ENCODE assay signal across 33 cellular contexts in genomic region chr13:95723428-95723827, GRCh38. TPM values are rescaled to one million over a fixed set of nuclear protein-coding genes. Genes with fewer than 3 reads are reported as not detected.
DNase-seq lines count a peak whose midpoint lies in the region; ATAC-seq and TF ChIP-seq lines count a peak whose summit lies in the region.
"Had no signal": no experiment of that assay in that cellular context is flagged by ENCODE, and none has a peak within 500 bp of the region (broad histone marks: within the 10 kb centered on the region; RNA-seq: fewer than 3 reads in every experiment).

No MANE protein-coding gene starts in this region.

- H3K27ac Mint-ChIP-seq in MCF 10A (ENCODE audit: low read depth, unreplicated experiment) (no peak overlapping the region), activated B cell treated with CpG ODN at 0.5 μM for 24 hours (peak overlapping the region; percentile 0)
- H3K27ac Mint-ChIP-seq in stimulated activated memory B cell treated with anti-CD40 and anti-IgM and Interleukin-4, amounts not matched to agents 10 μg/mL and 1 μg/mL and 100 μg/mL, for 72 hours, result no peak overlapping the region
- H3K27ac Mint-ChIP-seq: activated CD4-positive, alpha-beta T cell treated with anti-CD3 and anti-CD28 coated beads, Interleukin-2, amount 10 ng/mL, durations not matched to agents 24 days and 14 days; activated T-cell treated with anti-CD3 and anti-CD28 coated beads, Interleukin-2, amount 50 U/mL, for 24 hours; B cell; H9 had no signal

- H3K27ac ChIP-seq in breast epithelium (no peak overlapping the region), neutrophil (peak overlapping the region; percentile 77)
- H3K27ac ChIP-seq: esophagus muscularis mucosa, foreskin keratinocyte, prostate gland, sigmoid colon, VCaP had no signal

- BruUV-seq in MCF 10A (replicated peaks; lab: Mats Ljungman, UMichigan), result no TSS peak

- CTCF ChIA-PET in MCF 10A (lab: Yijun Ruan, JAX) (interaction anchor here (1.1 kb wide), 1 partner anchor 14 kb away, joined by 3 read pairs; no protein-coding TSS in a partner anchor), activated B cell treated with CpG ODN at 0.5 μM for 24 hours (lab: Charles Lee) (no interaction called here)

- in situ Hi-C loops in KBM-7 (cut with MboI; ENCODE audit: low pct_unique_long_range_greater_than_20kb, low sequenced_read_pairs), result no loop called here

- H3K27me3 ChIP-seq in breast epithelium, result no peaks in the 10 kb centered on the region
- no peaks in the 10 kb centered on the region for H3K27me3 ChIP-seq in neutrophil
- H3K27me3 ChIP-seq: esophagus muscularis mucosa, foreskin keratinocyte, MG63, sigmoid colon had no signal

- H3K27me3 Mint-ChIP-seq in MCF 10A (ENCODE audit: insufficient read depth, unreplicated experiment), result no peaks in the 10 kb centered on the region
- H3K27me3 Mint-ChIP-seq in activated B cell treated with CpG ODN at 0.5 μM for 24 hours, result no peaks in the 10 kb centered on the region
- no peaks in the 10 kb centered on the region for H3K27me3 Mint-ChIP-seq in stimulated activated memory B cell treated with anti-CD40 and anti-IgM and Interleukin-4, amounts not matched to agents 10 μg/mL and 1 μg/mL and 100 μg/mL, for 72 hours
- H3K27me3 Mint-ChIP-seq: activated CD4-positive, alpha-beta T cell treated with anti-CD3 and anti-CD28 coated beads, Interleukin-2, amount 10 ng/mL, durations not matched to agents 24 days and 14 days; activated T-cell treated with anti-CD3 and anti-CD28 coated beads, Interleukin-2, amount 50 U/mL, for 24 hours; B cell had no signal

- no peak overlapping the region for H3K4me3 Mint-ChIP-seq in MCF 10A (ENCODE audit: unreplicated experiment)
- no peak overlapping the region for H3K4me3 Mint-ChIP-seq in activated B cell treated with CpG ODN at 0.5 μM for 24 hours
- H3K4me3 Mint-ChIP-seq in stimulated activated memory B cell treated with anti-CD40 and anti-IgM and Interleukin-4, amounts not matched to agents 10 μg/mL and 1 μg/mL and 100 μg/mL, for 72 hours, result no peak overlapping the region
- H3K4me3 Mint-ChIP-seq: activated CD4-positive, alpha-beta T cell treated with anti-CD3 and anti-CD28 coated beads, Interleukin-2, amount 10 ng/mL, durations not matched to agents 24 days and 14 days; activated T-cell treated with anti-CD3 and anti-CD28 coated beads, Interleukin-2, amount 50 U/mL, for 24 hours; B cell; H9 had no signal

- H3K9me3 Mint-ChIP-seq in MCF 10A (ENCODE audit: unreplicated experiment), result no peaks in the 10 kb centered on the region
- peaks cover 1% of the 10 kb centered on the region for H3K9me3 Mint-ChIP-seq in activated B cell treated with CpG ODN at 0.5 μM for 24 hours
- H3K9me3 Mint-ChIP-seq in stimulated activated memory B cell treated with anti-CD40 and anti-IgM and Interleukin-4, amounts not matched to agents 10 μg/mL and 1 μg/mL and 100 μg/mL, for 72 hours, result no peaks in the 10 kb centered on the region
- H3K9me3 Mint-ChIP-seq: H9 had no signal

- no peaks in the 10 kb centered on the region for H3K9me3 ChIP-seq in breast epithelium
- no peaks in the 10 kb centered on the region for H3K9me3 ChIP-seq in neutrophil
- no peaks in the 10 kb centered on the region for H3K9me3 ChIP-seq in mucosa of descending colon
- H3K9me3 ChIP-seq: esophagus muscularis mucosa, MG63, prostate gland, sigmoid colon had no signal

- H3K4me1 Mint-ChIP-seq in MCF 10A (ENCODE audit: insufficient read depth, unreplicated experiment) (peaks cover 8% of the 10 kb centered on the region), activated B cell treated with CpG ODN at 0.5 μM for 24 hours (peaks cover 2% of the 10 kb centered on the region)
- peaks cover 4% of the 10 kb centered on the region for H3K4me1 Mint-ChIP-seq in stimulated activated memory B cell treated with anti-CD40 and anti-IgM and Interleukin-4, amounts not matched to agents 10 μg/mL and 1 μg/mL and 100 μg/mL, for 72 hours
- H3K4me1 Mint-ChIP-seq: H9 had no signal

- no peak for TF ChIP-seq POLR2A in breast epithelium (IDR thresholded peaks at IDR 0.05)

- no peak for ATAC-seq in activated B cell treated with CpG ODN at 0.5 μM for 24 hours (ENCODE audit: low read depth)
- ATAC-seq in mucosa of descending colon, result no peak
- no peak for ATAC-seq in stimulated activated memory B cell treated with anti-CD40 and anti-IgM and Interleukin-4, amounts not matched to agents 10 μg/mL and 1 μg/mL and 100 μg/mL, for 72 hours
- ATAC-seq: foreskin keratinocyte, left ventricle myocardium superior had no signal

- DNase-seq in MCF 10A (ENCODE audit: unreplicated experiment) (peak; percentile 29), breast epithelium (ENCODE audit: low spot score in 2 of 2) (no peak), KBM-7 (peak; percentile 23), activated B cell treated with CpG ODN at 0.5 μM for 24 hours (no peak), NCI-H187 (lab: John Stamatoyannopoulos, UW) (no peak), mucosa of descending colon (no peak)
- DNase-seq: activated CD4-positive, alpha-beta T cell treated with anti-CD3 and anti-CD28 coated beads, Interleukin-2, amount 10 ng/mL, durations not matched to agents 24 days and 14 days; activated gamma-delta T cell; activated T-cell treated with anti-CD3 and anti-CD28 coated beads, Interleukin-2, amount 50 U/mL, for 24 hours; cerebellar nuclear complex; foreskin keratinocyte; H9; head of caudate nucleus; IMR-90; kidney; left ventricle myocardium superior; MG63; NCI-H1436; NCI-H2081 treated with DMSO at 0.1 percent for 48 hours; NCI-H446; nucleus accumbens; SIG-M5; sigmoid colon; stimulated activated CD4-positive, alpha-beta T cell treated with anti-CD3 and anti-CD28 coated beads, Interleukin-12 subunit alpha, Interleukin-12 subunit beta, amount 100 ng/mL, for 4 hours; stimulated activated CD4-positive, alpha-beta T cell treated with anti-CD3 and anti-CD28 coated beads, Interleukin-4, amount 100 ng/mL, for 24 hours; substantia nigra; trophoblast cell had no signal

- intact Hi-C loops in MCF 10A (cut with micrococcal nuclease) (no loop called here), breast epithelium (cut with DNase I; ENCODE audit: low total_unique reads) (no loop called here), activated B cell treated with CpG ODN at 0.5 μM for 24 hours (cut with micrococcal nuclease) (no loop called here), mucosa of descending colon (cut with DNase I, micrococcal nuclease) (no loop called here)

- POLR2A ChIA-PET in MCF 10A (lab: Yijun Ruan, JAX), result interaction anchor here (1.0 to 1.9 kb wide), 2 partner anchors 47 to 69 kb away, joined by 3 to 8 read pairs; partner anchors contain the start of gene DNAJC3
- POLR2A ChIA-PET in activated B cell treated with CpG ODN at 0.5 μM for 24 hours (lab: Charles Lee), result no interaction called here

- H3K36me3 ChIP-seq in breast epithelium, result peaks cover 2% of the 10 kb centered on the region
- peaks cover 16% of the 10 kb centered on the region for H3K36me3 ChIP-seq in neutrophil
- H3K36me3 ChIP-seq in mucosa of descending colon (ENCODE audit: low read depth), result no peaks in the 10 kb centered on the region
- H3K36me3 ChIP-seq: prostate gland had no signal

- H3K4me3 ChIP-seq in breast epithelium (no peak overlapping the region), neutrophil (ENCODE audit: low read depth in 1 of 2, low read length in 1 of 2) (no peak overlapping the region), mucosa of descending colon (no peak overlapping the region)
- H3K4me3 ChIP-seq: esophagus muscularis mucosa, MG63, prostate gland, sigmoid colon had no signal

- H3K36me3 Mint-ChIP-seq in MCF 10A (ENCODE audit: insufficient read depth, unreplicated experiment), result peaks cover 21% of the 10 kb centered on the region
- peaks cover 52% of the 10 kb centered on the region for H3K36me3 Mint-ChIP-seq in activated B cell treated with CpG ODN at 0.5 μM for 24 hours (ENCODE audit: low read depth)
- H3K36me3 Mint-ChIP-seq in stimulated activated memory B cell treated with anti-CD40 and anti-IgM and Interleukin-4, amounts not matched to agents 10 μg/mL and 1 μg/mL and 100 μg/mL, for 72 hours, result peaks cover 41% of the 10 kb centered on the region

- no peaks in the 10 kb centered on the region for H3K4me1 ChIP-seq in breast epithelium
- H3K4me1 ChIP-seq in neutrophil (ENCODE audit: control insufficient read depth in 1 of 2, insufficient read depth in 1 of 2, low read depth in 1 of 2, low read length in 1 of 2), result peaks cover 6 to 8% of the 10 kb centered on the region in 2 experiments
- H3K4me1 ChIP-seq in mucosa of descending colon (ENCODE audit: low read depth), result no peaks in the 10 kb centered on the region
- H3K4me1 ChIP-seq: foreskin keratinocyte, prostate gland had no signal

- no peak for TF ChIP-seq CTCF in MCF 10A (IDR thresholded peaks at IDR 0.05; ENCODE audit: unreplicated experiment)
- no peak for TF ChIP-seq CTCF in breast epithelium (IDR thresholded peaks at IDR 0.05)
- no peak for TF ChIP-seq CTCF in activated B cell treated with CpG ODN at 0.5 μM for 24 hours (IDR thresholded peaks at IDR 0.05)
- TF ChIP-seq CTCF in neutrophil (IDR thresholded peaks at IDR 0.05), result no peak
- no peak for TF ChIP-seq CTCF in mucosa of descending colon (IDR thresholded peaks at IDR 0.05)

RNA-seq across cellular contexts. Expression of gene DNAJC3, which starts 46.5 kb away (rescaled TPM):
- total RNA-seq in MCF 10A (2022) (113 and 132 TPM in 2 replicates), breast epithelium (10 to 100 TPM; 44.3 to 62.3 (median 60.3) TPM), activated B cell treated with CpG ODN at 0.5 μM for 24 hours (14.7 and 17.4 TPM in 2 replicates), mucosa of descending colon (10 to 100 TPM; 48.6 to 60.5 (median 55.2) TPM)

Comparison
In these comparisons a context has a peak if more than half of its experiments do, and no peak if none do; other contexts are left out.
1. DNase-seq: peak in MCF 10A (single experiment) and KBM-7 (single experiment); none in breast epithelium (0 of 2), activated B cell treated with CpG ODN at 0.5 μM for 24 hours (single experiment), NCI-H187 (0 of 2) and mucosa of descending colon (0 of 3).